In the genomic region with DNA sequence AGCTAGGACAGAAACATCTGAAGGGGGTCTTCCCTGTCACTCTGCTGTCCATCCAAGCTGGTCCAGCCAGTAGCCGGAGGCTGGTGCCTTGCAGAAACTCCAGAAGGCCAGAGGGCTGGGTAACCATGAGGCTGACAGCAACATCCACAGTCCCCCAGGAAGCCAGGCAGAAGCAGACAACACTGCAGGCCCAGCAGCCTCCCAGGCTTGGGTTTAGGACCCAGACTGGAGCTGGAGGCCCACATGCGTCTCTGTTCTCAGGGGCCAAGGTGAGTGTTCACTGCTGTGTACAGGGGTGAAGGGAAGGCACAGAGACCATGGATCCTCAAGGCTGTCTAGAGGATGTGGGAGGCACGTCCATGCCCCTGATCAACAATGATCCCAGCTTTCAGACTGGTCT, we compare ENCODE assay signal across 25 cellular contexts.
DNase-seq lines count a peak whose midpoint lies in the region; ATAC-seq, FAIRE-seq and TF ChIP-seq lines count a peak whose summit lies in the region.
"Had no signal": no experiment of that assay in that cellular context is flagged by ENCODE, and none has a peak within 500 bp of the region (broad histone marks: within the 10 kb centered on the region; RNA-seq: fewer than 3 reads in every experiment).

No MANE protein-coding gene starts in this region.

- no peak overlapping the region for H3K56ac ChIP-seq in IMR-90 (ENCODE audit: extremely low read depth, insufficient read depth, low read length)

- 50% methylated on average over 2 of the region's 3 CpGs; no CpG with 5 or more reads in 1 of the 2 experiments for WGBS in IMR-90 (ENCODE audit: extremely low coverage in 2 of 2, insufficient read length in 1 of 2), 2 experiments

- ATAC-seq in IMR-90 (ENCODE audit: low read depth): no peak
- ATAC-seq: A549, GM23338 had no signal

- no peaks in the 10 kb centered on the region for H3K79me1 ChIP-seq in IMR-90 (ENCODE audit: low read depth in 1 of 2, low read length in 2 of 2)

- H3K27me3 ChIP-seq in right atrium auricular region (no peaks in the 10 kb centered on the region), IMR-90 (ENCODE audit: control insufficient read depth, insufficient read depth, low read length) (peaks cover 32% of the 10 kb centered on the region)
- H3K27me3 ChIP-seq: BLaER1 treated with 17β-estradiol and CSF1 and Interleukin-3, amounts not matched to agents 10 nM and 100 nM had no signal

- no TSS peak for BruUV-seq in IMR-90 (replicated peaks; lab: Mats Ljungman, UMichigan)

- H3K18ac ChIP-seq in IMR-90 (ENCODE audit: low read depth, low read length): no peak overlapping the region

- no peak overlapping the region for H3K4ac ChIP-seq in IMR-90 (ENCODE audit: low read depth, low read length)

- dilution Hi-C loops in IMR-90 (cut with HindIII; ENCODE audit: low sequenced_read_pairs, unreplicated experiment): no loop called here

- H2BK120ac ChIP-seq in IMR-90 (ENCODE audit: low read depth, low read length): no peak overlapping the region

- H2BK15ac ChIP-seq in IMR-90 (ENCODE audit: low read depth, low read length): no peak overlapping the region

- H2BK20ac ChIP-seq in IMR-90 (ENCODE audit: low read depth, low read length): no peak overlapping the region

- no peaks in the 10 kb centered on the region for H3K9me3 ChIP-seq in right atrium auricular region
- no peaks in the 10 kb centered on the region for H3K9me3 ChIP-seq in IMR-90 (ENCODE audit: control insufficient read depth, insufficient read depth, low read length)
- H3K9me3 ChIP-seq: A549, BE2C, HAP-1 had no signal

- no peak overlapping the region for H3K23ac ChIP-seq in IMR-90 (ENCODE audit: low read depth, low read length)

- TF ChIP-seq CTCF in right atrium auricular region (IDR thresholded peaks at IDR 0.05) (no peak), IMR-90 (conservative IDR thresholded peaks at IDR 0.05; ENCODE audit: low read depth, low read length) (no peak)

- H3K4me1 ChIP-seq in right atrium auricular region: no peaks in the 10 kb centered on the region
- H3K4me1 ChIP-seq in IMR-90 (ENCODE audit: control insufficient read depth, insufficient read depth, low read length): no peaks in the 10 kb centered on the region
- H3K4me1 ChIP-seq: A549, BE2C, HAP-1 had no signal

- DNase-seq in cardiac septum (ENCODE audit: low spot score) (peak; percentile 57), right atrium auricular region (ENCODE audit: low spot score) (no peak), IMR-90 (no peak), mesenteric fat pad (ENCODE audit: low spot score) (peak; percentile 47), urothelium cell line (ENCODE audit: low spot score) (no peak), activated gamma-delta T cell treated with Interleukin-2 at 50 U/mL for 16 hours (no peak), activated T-cell treated with anti-CD3 and anti-CD28 coated beads for 4 hours (no peak)
- DNase-seq: 8988T; ACHN; AML-193; BE2C; Calu3; CD4-positive, alpha-beta memory T cell; COR-L47; DMS53; DMS79 treated with DMSO at 0.1 percent for 48 hours; GF-D8; HFFc6 had no signal

- POLR2A ChIA-PET in IMR-90 (lab: Charles Lee; ENCODE audit: unreplicated experiment): interaction anchor here (0.5 kb wide), 1 partner anchor 10 kb away, joined by 3 read pairs; no protein-coding TSS in a partner anchor

- H3K14ac ChIP-seq in IMR-90 (replicated peaks; ENCODE audit: low read depth, low read length): no peak overlapping the region

- CTCF ChIA-PET in IMR-90 (lab: Yijun Ruan, JAX): no interaction called here

- in situ Hi-C loops in IMR-90 (cut with MboI; ENCODE audit: low sequenced_read_pairs): no loop called here

- peak overlapping the region; percentile 14 for H2AFZ ChIP-seq in IMR-90 (replicated peaks; ENCODE audit: low read length, poor library complexity)
- H2AFZ ChIP-seq: GM23338 had no signal

- no peak overlapping the region for H2AK9ac ChIP-seq in IMR-90 (replicated peaks; ENCODE audit: low read depth, low read length, poor library complexity)

- no peaks in the 10 kb centered on the region for H3K36me3 ChIP-seq in right atrium auricular region
- H3K36me3 ChIP-seq in IMR-90 (ENCODE audit: control insufficient read depth, insufficient read depth, low read length): no peaks in the 10 kb centered on the region
- H3K36me3 ChIP-seq: BE2C; BLaER1 treated with 17β-estradiol and CSF1 and Interleukin-3, amounts not matched to agents 10 nM and 100 nM; HAP-1 had no signal

- H4K8ac ChIP-seq in IMR-90 (ENCODE audit: low read depth in 2 of 2, low read length in 2 of 2): no peak overlapping the region

- no peak overlapping the region for H4K91ac ChIP-seq in IMR-90 (ENCODE audit: insufficient read depth, low read depth, low read length)

- no peaks in the 10 kb centered on the region for H4K20me1 ChIP-seq in IMR-90 (ENCODE audit: insufficient read depth, low read length)
- H4K20me1 ChIP-seq: BLaER1 treated with 17β-estradiol and CSF1 and Interleukin-3, amounts not matched to agents 10 nM and 100 nM had no signal

- no peak for TF ChIP-seq RAD21 in IMR-90 (IDR thresholded peaks at IDR 0.05; ENCODE audit: low read length)

- no peak for TF ChIP-seq POLR2A in IMR-90 (IDR thresholded peaks at IDR 0.05; ENCODE audit: low read depth, low read length)

- no peak overlapping the region for H3K4me2 ChIP-seq in IMR-90 (ENCODE audit: low read depth, low read length)
- H3K4me2 ChIP-seq: A549; BLaER1 treated with 17β-estradiol and CSF1 and Interleukin-3, amounts not matched to agents 10 nM and 100 nM; GM23338 had no signal

- no peak overlapping the region for H2AK5ac ChIP-seq in IMR-90 (ENCODE audit: low read depth, low read length)

- FAIRE-seq in urothelium cell line (lab: Jason Lieb, UNC): peak; percentile 13
- FAIRE-seq: A549, GM12891, GM18507, H54 had no signal

- H4K5ac ChIP-seq in IMR-90 (ENCODE audit: low read depth, low read length): no peak overlapping the region

- H3K4me3 ChIP-seq in right atrium auricular region (no peak overlapping the region), IMR-90 (ENCODE audit: insufficient read depth, low read depth, low read length) (no peak overlapping the region)
- H3K4me3 ChIP-seq: A549; BLaER1 treated with 17β-estradiol and CSF1 and Interleukin-3, amounts not matched to agents 10 nM and 100 nM; GM23338; HAP-1 had no signal

- no peak overlapping the region for H3K27ac ChIP-seq in right atrium auricular region
- no peak overlapping the region for H3K27ac ChIP-seq in IMR-90 (ENCODE audit: insufficient read depth, low read length)
- H3K27ac ChIP-seq: A549; BLaER1 treated with 17β-estradiol and CSF1 and Interleukin-3, amounts not matched to agents 10 nM and 100 nM had no signal

- no peaks in the 10 kb centered on the region for H3K9me1 ChIP-seq in IMR-90 (ENCODE audit: insufficient read depth, low read length)

- intact Hi-C loops in cardiac septum (cut with DNase I) (no loop called here), IMR-90 (cut with micrococcal nuclease) (no loop called here)

- H3K9ac ChIP-seq in IMR-90 (ENCODE audit: low read depth, low read length): no peak overlapping the region
- H3K9ac ChIP-seq: BLaER1 treated with 17β-estradiol and CSF1 and Interleukin-3, amounts not matched to agents 10 nM and 100 nM had no signal

- no peak overlapping the region for H2BK5ac ChIP-seq in IMR-90 (ENCODE audit: low read depth, low read length, poor library complexity, severe bottlenecking)

TF ChIP-seq in IMR-90, 13 proteins besides CTCF, POLR2A, EP300 and RAD21:
- TF ChIP-seq SMC3 (IDR thresholded peaks at IDR 0.05; ENCODE audit: low read depth, low read length) (no peak), RFX5 (IDR thresholded peaks at IDR 0.05; ENCODE audit: low read depth, low read length) (no peak), MAFK (IDR thresholded peaks at IDR 0.05; ENCODE audit: low read depth, low read length) (no peak), MAZ (IDR thresholded peaks at IDR 0.05; ENCODE audit: borderline replicate concordance, low read depth, low read length) (no peak), BHLHE40 (IDR thresholded peaks at IDR 0.05; ENCODE audit: low read depth, low read length) (no peak)
TF ChIP-seq in IMR-90: peak in this region for 0.

Comparison
In these comparisons a context has a peak if more than half of its experiments do, and no peak if none do; other contexts are left out.
1. DNase-seq: peak in cardiac septum (single experiment) and mesenteric fat pad (single experiment); none in right atrium auricular region (single experiment), IMR-90 (single experiment), urothelium cell line (single experiment), activated gamma-delta T cell treated with Interleukin-2 at 50 U/mL for 16 hours (single experiment) and activated T-cell treated with anti-CD3 and anti-CD28 coated beads for 4 hours (single experiment).